10 cellular contexts compared by ENCODE assay signal in genomic region chr17:47735536-47736011, GRCh38.
DNase-seq lines count a peak whose midpoint lies in the region; ATAC-seq and TF ChIP-seq lines count a peak whose summit lies in the region.
"Had no signal": no experiment of that assay in that cellular context is flagged by ENCODE, and none has a peak within 500 bp of the region (broad histone marks: within the 10 kb centered on the region; RNA-seq: fewer than 3 reads in every experiment).

No MANE protein-coding gene starts in this region.

- TF ChIP-seq CTCF in GM10266 (IDR thresholded peaks at IDR 0.05; ENCODE audit: control insufficient read depth, insufficient read depth, low read depth, missing control alignments): no peak

- in situ Hi-C loops in ACHN (cut with HindIII; ENCODE audit: low pct_ligation_motif_present, low pct_unique_long_range_greater_than_20kb, low sequenced_read_pairs): no loop called here

- DNase-seq in GM10266 (ENCODE audit: extremely low spot score): peak; percentile 87
- peak; percentile 5 for DNase-seq in hepatic stellate cell (ENCODE audit: low spot score)
- DNase-seq in stimulated activated naive CD4-positive, alpha-beta T cell treated with Interleukin-2 at 50 U/mL for 16 hours (lab: John Stamatoyannopoulos, UW): no peak
- no peak for DNase-seq in ACHN
- no peak for DNase-seq in NOMO-1 treated with DMSO at 0.1 percent for 48 hours (lab: John Stamatoyannopoulos, UW; ENCODE audit: unreplicated experiment)
- DNase-seq in epidermal melanocyte (ENCODE audit: insufficient read length, low spot score): no peak
- DNase-seq: foreskin fibroblast, RPMI8226 had no signal

- ATAC-seq in GM19351 (IDR thresholded peaks at IDR 0.05; ENCODE audit: unreplicated experiment) (peak; percentile 46), HG03521 (IDR thresholded peaks at IDR 0.05; ENCODE audit: unreplicated experiment) (peak; percentile 36)

Comparison
In these comparisons a context has a peak if more than half of its experiments do, and no peak if none do; other contexts are left out.
1. DNase-seq: peak in GM10266 (single experiment) and hepatic stellate cell (single experiment); none in stimulated activated naive CD4-positive, alpha-beta T cell treated with Interleukin-2 at 50 U/mL for 16 hours (single experiment), ACHN (single experiment), NOMO-1 treated with DMSO at 0.1 percent for 48 hours (single experiment) and epidermal melanocyte (single experiment).